ENCODE assay signal across 10 cellular contexts in the genomic region with DNA sequence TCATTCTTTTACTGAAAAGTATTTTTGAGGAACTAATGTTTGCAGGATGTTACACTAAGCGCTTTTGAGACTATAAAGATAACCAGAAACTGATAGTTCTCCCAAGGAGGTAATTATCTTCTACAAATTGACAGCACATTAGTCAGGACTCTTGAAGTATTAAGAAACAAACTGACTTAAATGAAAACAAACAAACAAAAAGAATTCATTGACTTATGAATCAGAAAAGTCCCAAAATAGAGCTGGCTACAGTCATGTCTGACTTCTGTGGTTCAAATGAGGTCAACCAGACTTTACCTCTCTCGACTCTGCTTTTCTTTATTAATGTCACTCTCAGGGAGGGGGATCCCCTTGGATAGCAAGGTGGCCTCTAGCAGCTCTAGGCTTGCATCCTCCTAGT.
DNase-seq lines count a peak whose midpoint lies in the region; ATAC-seq and TF ChIP-seq lines count a peak whose summit lies in the region.
"Had no signal": no experiment of that assay in that cellular context is flagged by ENCODE, and none has a peak within 500 bp of the region (broad histone marks: within the 10 kb centered on the region; RNA-seq: fewer than 3 reads in every experiment).

No MANE protein-coding gene starts in this region.

- no peak overlapping the region for H3K4me2 ChIP-seq in MM.1S (ENCODE audit: low read depth, low read length)

- no peaks in the 10 kb centered on the region for H3K79me2 ChIP-seq in MM.1S (ENCODE audit: low read length)

- TF ChIP-seq CTCF in MM.1S (IDR thresholded peaks at IDR 0.05; ENCODE audit: low read length) = no peak
- no peak for TF ChIP-seq CTCF in left lung (IDR thresholded peaks at IDR 0.05)

- H3K36me3 ChIP-seq in MM.1S (replicated peaks; ENCODE audit: insufficient read depth, low read length) (no peaks in the 10 kb centered on the region), left lung (no peaks in the 10 kb centered on the region)
- H3K36me3 ChIP-seq: lower lobe of right lung, sigmoid colon had no signal

- H3K27ac ChIP-seq in MM.1S (ENCODE audit: low read length) (no peak overlapping the region), left lung (no peak overlapping the region)
- H3K27ac ChIP-seq: lower lobe of right lung, sigmoid colon had no signal

- H3K9me3 ChIP-seq in MM.1S (replicated peaks; ENCODE audit: insufficient read depth, low read length) (no peaks in the 10 kb centered on the region), left lung (no peaks in the 10 kb centered on the region)
- H3K9me3 ChIP-seq: lower lobe of right lung, sigmoid colon had no signal

- no peak overlapping the region for H2AFZ ChIP-seq in MM.1S (ENCODE audit: low read length)

- H3K9me2 ChIP-seq in MM.1S (replicated peaks; ENCODE audit: insufficient read depth, low read length) = no peaks in the 10 kb centered on the region

- H3K4me1 ChIP-seq in MM.1S (ENCODE audit: low read length) (no peaks in the 10 kb centered on the region), left lung (peaks cover 0 to 9% of the 10 kb centered on the region in 2 donors)

- ATAC-seq in GM19324 (IDR thresholded peaks at IDR 0.05; ENCODE audit: low FRiP score, unreplicated experiment) (peak; percentile 76), HG02763 (IDR thresholded peaks at IDR 0.05; ENCODE audit: unreplicated experiment) (peak; percentile 95), HG03565 (IDR thresholded peaks at IDR 0.05; ENCODE audit: unreplicated experiment) (peak; percentile 97), left lung (no peak), Right ventricle myocardium superior (ENCODE audit: poor library complexity) (no peak)
- ATAC-seq: lower lobe of right lung had no signal

- H3F3A ChIP-seq in MM.1S (ENCODE audit: insufficient read depth, low read length) = no peaks in the 10 kb centered on the region

- H3K9ac ChIP-seq in MM.1S (ENCODE audit: low read length) = no peak overlapping the region

- H3K4me3 ChIP-seq in MM.1S (ENCODE audit: low read length) = no peak overlapping the region
- H3K4me3 ChIP-seq in left lung = no peak overlapping the region
- H3K4me3 ChIP-seq: lower lobe of right lung, sigmoid colon had no signal

- intact Hi-C loops in left lung (cut with DNase I) = no loop called here
- intact Hi-C loops in Right ventricle myocardium superior (cut with DNase I) = no loop called here

- no peaks in the 10 kb centered on the region for H4K20me1 ChIP-seq in MM.1S (ENCODE audit: insufficient read depth, low read length)

- H3K27me3 ChIP-seq in MM.1S (replicated peaks; ENCODE audit: insufficient read depth, low read length) (no peaks in the 10 kb centered on the region), left lung (no peaks in the 10 kb centered on the region)
- H3K27me3 ChIP-seq: sigmoid colon had no signal

- DNase-seq in COLO829 (ENCODE audit: low spot score) = peak; percentile 10
- DNase-seq in MM.1S = no peak
- DNase-seq in left lung = no peak
- DNase-seq in Right ventricle myocardium superior = no peak
- no peak for DNase-seq in AG08396 (ENCODE audit: low spot score)
- DNase-seq: lower lobe of right lung, sigmoid colon had no signal

Comparison
In these comparisons a context has a peak if more than half of its experiments do, and no peak if none do; other contexts are left out.
1. ATAC-seq: peak in GM19324 (single experiment), HG02763 (single experiment) and HG03565 (single experiment); none in left lung (single experiment) and Right ventricle myocardium superior (single experiment).